ENCODE assay signal across 19 cellular contexts in the genomic region with DNA sequence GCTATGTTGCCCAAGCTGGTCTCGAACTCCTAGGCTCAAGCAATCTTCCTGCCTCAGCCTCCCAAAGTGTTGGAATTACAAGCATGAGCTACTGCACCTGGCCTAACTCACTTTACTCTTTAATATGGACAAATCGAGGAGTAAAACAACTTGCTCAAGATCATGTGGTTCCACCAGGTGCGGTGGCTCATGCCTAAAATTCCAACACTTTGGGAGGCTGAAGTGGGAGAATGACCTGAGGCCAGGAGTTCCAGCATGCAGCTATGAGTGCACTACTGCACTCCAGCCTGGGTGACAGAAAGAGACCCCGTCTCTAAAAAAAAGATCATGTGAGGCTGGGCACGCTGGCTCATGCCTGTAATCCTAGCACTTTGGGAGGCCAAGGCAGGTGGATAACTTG. TPM values are rescaled to one million over a fixed set of nuclear protein-coding genes. Genes with fewer than 3 reads are reported as not detected.
DNase-seq lines count a peak whose midpoint lies in the region; ATAC-seq and TF ChIP-seq lines count a peak whose summit lies in the region.
"Had no signal": no experiment of that assay in that cellular context is flagged by ENCODE, and none has a peak within 500 bp of the region (broad histone marks: within the 10 kb centered on the region; RNA-seq: fewer than 3 reads in every experiment).

No MANE protein-coding gene starts in this region.

- DNase-seq in ELF-1 (ENCODE audit: low read depth, low spot score) = peak; percentile 44
- DNase-seq in WTC11 (ENCODE audit: low spot score) = no peak
- DNase-seq in lower lobe of right lung = peak; percentile 14
- DNase-seq in trophoblast cell = peak; percentile 87 to 91
- DNase-seq in NAMALWA (ENCODE audit: low spot score) = no peak
- no peak for DNase-seq in NCI-H1105 (lab: John Stamatoyannopoulos, UW)
- DNase-seq: CD8-positive, alpha-beta memory T cell; GF-D8; KG1; NCI-H1092 treated with DMSO at 0.1 percent for 48 hours; NCI-H146; NCI-H2029 treated with DMSO at 0.1 percent for 48 hours; NCI-H510A treated with DMSO at 0.1 percent for 48 hours; NCI-H748 treated with DMSO at 0.1 percent for 48 hours; NK-92 treated with Interleukin-12 subunit alpha and Interleukin-12 subunit beta, amount 100 ng/mL, for 24 hours; SIG-M5 had no signal

- TF ChIP-seq POLR2A in gastroesophageal sphincter (IDR thresholded peaks at IDR 0.05) = no peak

- no peak overlapping the region for H3K4me3 ChIP-seq in lower lobe of right lung
- H3K4me3 ChIP-seq in trophoblast cell (ENCODE audit: low read depth, low read length) = no peak overlapping the region
- no peak overlapping the region for H3K4me3 ChIP-seq in gastroesophageal sphincter

- POLR2A ChIA-PET in WTC11 (lab: Charles Lee) = no interaction called here

- H3K36me3 ChIP-seq in lower lobe of right lung (peaks cover 47% of the 10 kb centered on the region), trophoblast cell (ENCODE audit: control insufficient read depth in 1 of 2, insufficient read depth in 2 of 2, low read length in 2 of 2) (peaks cover 3 to 5% of the 10 kb centered on the region in 2 experiments), gastroesophageal sphincter (peaks cover 0 to 53% of the 10 kb centered on the region in 2 donors)

- no peak overlapping the region for H2BK12ac ChIP-seq in trophoblast cell (ENCODE audit: low read length)

- peaks cover 2% of the 10 kb centered on the region for H3K79me2 ChIP-seq in trophoblast cell (ENCODE audit: control insufficient read depth, insufficient read depth, low read length, poor library complexity)

- H3K9me3 Mint-ChIP-seq in WTC11 = no peaks in the 10 kb centered on the region
- H3K9me3 Mint-ChIP-seq: CD8-positive, alpha-beta memory T cell had no signal

- H3K9me3 ChIP-seq in lower lobe of right lung = no peaks in the 10 kb centered on the region
- H3K9me3 ChIP-seq in trophoblast cell (ENCODE audit: insufficient read depth, low read depth, low read length) = no peaks in the 10 kb centered on the region
- no peaks in the 10 kb centered on the region for H3K9me3 ChIP-seq in gastroesophageal sphincter

- no peak overlapping the region for H3K4me2 ChIP-seq in trophoblast cell (ENCODE audit: low read length)

- ATAC-seq in WTC11 (no peak), lower lobe of right lung (no peak), gastroesophageal sphincter (no peak)
- ATAC-seq: SK-N-SH treated with all-trans-retinoic acid at 6 μM for 48 hours had no signal

- no peak overlapping the region for H2BK5ac ChIP-seq in trophoblast cell (ENCODE audit: low read depth, low read length, poor library complexity)

- H3K27ac Mint-ChIP-seq in WTC11 = no peak overlapping the region

- H2AK5ac ChIP-seq in trophoblast cell (ENCODE audit: low read length) = no peak overlapping the region

- H3K27me3 ChIP-seq in lower lobe of right lung (ENCODE audit: low read depth) (no peaks in the 10 kb centered on the region), trophoblast cell (ENCODE audit: insufficient read depth, low read length) (no peaks in the 10 kb centered on the region), gastroesophageal sphincter (no peaks in the 10 kb centered on the region)

- H2AFZ ChIP-seq in trophoblast cell (ENCODE audit: insufficient read depth, low read length, poor library complexity) = no peak overlapping the region

- H2BK120ac ChIP-seq in trophoblast cell (ENCODE audit: insufficient read depth, low read length, poor library complexity) = no peak overlapping the region

- H3K9ac ChIP-seq in trophoblast cell (ENCODE audit: low read length) = no peak overlapping the region

- no peak for TF ChIP-seq EP300 in gastroesophageal sphincter (IDR thresholded peaks at IDR 0.05)

- no peak overlapping the region for H3K4ac ChIP-seq in trophoblast cell (ENCODE audit: low read depth, low read length)

- no peak overlapping the region for H4K91ac ChIP-seq in trophoblast cell (ENCODE audit: low read depth, low read length)

- H3K27ac ChIP-seq in lower lobe of right lung = no peak overlapping the region
- H3K27ac ChIP-seq in trophoblast cell (ENCODE audit: low read depth, low read length) = no peak overlapping the region
- peak overlapping the region in 2 of 4 donors; percentile 86 to 91 for H3K27ac ChIP-seq in gastroesophageal sphincter
- H3K27ac ChIP-seq: C4-2B had no signal

- H4K12ac ChIP-seq in trophoblast cell (ENCODE audit: low read depth, low read length) = no peak overlapping the region

- H3K14ac ChIP-seq in trophoblast cell (ENCODE audit: low read length) = no peak overlapping the region

- peaks cover 31% of the 10 kb centered on the region for H3K4me1 ChIP-seq in lower lobe of right lung
- H3K4me1 ChIP-seq in trophoblast cell (ENCODE audit: control insufficient read depth in 1 of 2, insufficient read depth in 2 of 2, low read length in 2 of 2) = peaks cover 5 to 10% of the 10 kb centered on the region in 2 experiments
- H3K4me1 ChIP-seq in gastroesophageal sphincter = peaks cover 0 to 30% (median 13%) of the 10 kb centered on the region in 3 donors

- H3K18ac ChIP-seq in trophoblast cell (ENCODE audit: low read length) = no peak overlapping the region

- H3K4me1 Mint-ChIP-seq in WTC11 = peaks cover 12% of the 10 kb centered on the region

- H3K36me3 Mint-ChIP-seq in WTC11 = no peaks in the 10 kb centered on the region

- intact Hi-C loops in lower lobe of right lung (cut with DNase I) = no loop called here

- no peak overlapping the region for H3K23ac ChIP-seq in trophoblast cell (ENCODE audit: low read length)

- CTCF ChIA-PET in WTC11 (lab: Charles Lee) = interaction anchor here (0.6 to 1.2 kb wide), 4 partner anchors 9 to 545 kb away, joined by 3 to 4 read pairs (median 3); no protein-coding TSS in a partner anchor

- H4K8ac ChIP-seq in trophoblast cell (ENCODE audit: low read depth, low read length) = no peak overlapping the region

- WGBS in trophoblast cell (ENCODE audit: extremely low coverage, insufficient coverage, insufficient read length) = no CpG with 5 or more reads among the region's 5 CpGs
- no CpG with 5 or more reads among the region's 5 CpGs for WGBS in gastroesophageal sphincter (ENCODE audit: low coverage in 1 of 2), 2 donors

- peaks cover 4% of the 10 kb centered on the region for H3K79me1 ChIP-seq in trophoblast cell (ENCODE audit: low read length)

- no peaks in the 10 kb centered on the region for H3K27me3 Mint-ChIP-seq in WTC11 (ENCODE audit: low read depth)

- no peak for TF ChIP-seq CTCF in WTC11 (IDR thresholded peaks at IDR 0.05)
- TF ChIP-seq CTCF in lower lobe of right lung (IDR thresholded peaks at IDR 0.05) = no peak
- no peak for TF ChIP-seq CTCF in gastroesophageal sphincter (IDR thresholded peaks at IDR 0.05)

- H3K4me3 Mint-ChIP-seq in WTC11 = peak overlapping the region; percentile 14; the same call in 1 of the 2 replicates
- H3K4me3 Mint-ChIP-seq: CD8-positive, alpha-beta memory T cell had no signal

TF ChIP-seq in WTC11, 78 proteins besides CTCF, POLR2A, EP300 and RAD21 (continues in another document):
- TF ChIP-seq SMAD4 (CRISPR knock-in tag; IDR thresholded peaks at IDR 0.05) = no peak
- TF ChIP-seq RORB (CRISPR knock-in tag; IDR thresholded peaks at IDR 0.05) = no peak
- no peak for TF ChIP-seq ELF4 (CRISPR knock-in tag; IDR thresholded peaks at IDR 0.05; ENCODE audit: low read depth)
- no peak for TF ChIP-seq CDX4 (CRISPR knock-in tag; IDR thresholded peaks at IDR 0.05; ENCODE audit: borderline replicate concordance)
- no peak for TF ChIP-seq ZMAT4 (CRISPR knock-in tag; IDR thresholded peaks at IDR 0.05)
- TF ChIP-seq GTF2I (CRISPR knock-in tag; conservative IDR thresholded peaks at IDR 0.05) = no peak
- no peak for TF ChIP-seq FOXJ3 (CRISPR knock-in tag; IDR thresholded peaks at IDR 0.05; ENCODE audit: borderline replicate concordance)
- TF ChIP-seq, protein P1, sequence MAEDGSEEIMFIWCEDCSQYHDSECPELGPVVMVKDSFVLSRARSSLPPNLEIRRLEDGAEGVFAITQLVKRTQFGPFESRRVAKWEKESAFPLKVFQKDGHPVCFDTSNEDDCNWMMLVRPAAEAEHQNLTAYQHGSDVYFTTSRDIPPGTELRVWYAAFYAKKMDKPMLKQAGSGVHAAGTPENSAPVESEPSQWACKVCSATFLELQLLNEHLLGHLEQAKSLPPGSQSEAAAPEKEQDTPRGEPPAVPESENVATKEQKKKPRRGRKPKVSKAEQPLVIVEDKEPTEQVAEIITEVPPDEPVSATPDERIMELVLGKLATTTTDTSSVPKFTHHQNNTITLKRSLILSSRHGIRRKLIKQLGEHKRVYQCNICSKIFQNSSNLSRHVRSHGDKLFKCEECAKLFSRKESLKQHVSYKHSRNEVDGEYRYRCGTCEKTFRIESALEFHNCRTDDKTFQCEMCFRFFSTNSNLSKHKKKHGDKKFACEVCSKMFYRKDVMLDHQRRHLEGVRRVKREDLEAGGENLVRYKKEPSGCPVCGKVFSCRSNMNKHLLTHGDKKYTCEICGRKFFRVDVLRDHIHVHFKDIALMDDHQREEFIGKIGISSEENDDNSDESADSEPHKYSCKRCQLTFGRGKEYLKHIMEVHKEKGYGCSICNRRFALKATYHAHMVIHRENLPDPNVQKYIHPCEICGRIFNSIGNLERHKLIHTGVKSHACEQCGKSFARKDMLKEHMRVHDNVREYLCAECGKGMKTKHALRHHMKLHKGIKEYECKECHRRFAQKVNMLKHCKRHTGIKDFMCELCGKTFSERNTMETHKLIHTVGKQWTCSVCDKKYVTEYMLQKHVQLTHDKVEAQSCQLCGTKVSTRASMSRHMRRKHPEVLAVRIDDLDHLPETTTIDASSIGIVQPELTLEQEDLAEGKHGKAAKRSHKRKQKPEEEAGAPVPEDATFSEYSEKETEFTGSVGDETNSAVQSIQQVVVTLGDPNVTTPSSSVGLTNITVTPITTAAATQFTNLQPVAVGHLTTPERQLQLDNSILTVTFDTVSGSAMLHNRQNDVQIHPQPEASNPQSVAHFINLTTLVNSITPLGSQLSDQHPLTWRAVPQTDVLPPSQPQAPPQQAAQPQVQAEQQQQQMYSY (CRISPR knock-in tag; IDR thresholded peaks at IDR 0.05) = no peak
- TF ChIP-seq CBFB (CRISPR knock-in tag; IDR thresholded peaks at IDR 0.05; ENCODE audit: low read depth) = no peak

RNA-seq across cellular contexts. Expression of gene INPP5B, which starts 2.0 kb away (rescaled TPM):
- total RNA-seq in WTC11 (2021) = 26.8 to 29.4 TPM (median 27.3 TPM) in 3 replicates
- 42.5 TPM for total RNA-seq in lower lobe of right lung
- polyA plus RNA-seq in trophoblast cell (2013) = 9.0 TPM in 2 replicates
- total RNA-seq in gastroesophageal sphincter = 10 to 100 TPM; 32.6 to 80.8 (median 37.7) TPM

RNA-seq across cellular contexts. Expression of gene SF3A3, which starts 45.0 kb away (rescaled TPM):
- total RNA-seq in WTC11 (2021) = 96.5 to 126 TPM (median 96.5 TPM) in 3 replicates
- 41.8 TPM for total RNA-seq in lower lobe of right lung
- polyA plus RNA-seq in trophoblast cell (2013) = 33.9 and 37.1 TPM in 2 replicates
- total RNA-seq in gastroesophageal sphincter = 10 to 100 TPM; 44.0 to 61.9 (median 50.9) TPM

Comparison
In these comparisons a context has a peak if more than half of its experiments do, and no peak if none do; other contexts are left out.
1. DNase-seq: peak in ELF-1 (single experiment), lower lobe of right lung (single experiment) and trophoblast cell (2 of 2); none in WTC11 (single experiment), NAMALWA (single experiment) and NCI-H1105 (single experiment).